ENCODE assay signal across 26 cellular contexts in the genomic region with DNA sequence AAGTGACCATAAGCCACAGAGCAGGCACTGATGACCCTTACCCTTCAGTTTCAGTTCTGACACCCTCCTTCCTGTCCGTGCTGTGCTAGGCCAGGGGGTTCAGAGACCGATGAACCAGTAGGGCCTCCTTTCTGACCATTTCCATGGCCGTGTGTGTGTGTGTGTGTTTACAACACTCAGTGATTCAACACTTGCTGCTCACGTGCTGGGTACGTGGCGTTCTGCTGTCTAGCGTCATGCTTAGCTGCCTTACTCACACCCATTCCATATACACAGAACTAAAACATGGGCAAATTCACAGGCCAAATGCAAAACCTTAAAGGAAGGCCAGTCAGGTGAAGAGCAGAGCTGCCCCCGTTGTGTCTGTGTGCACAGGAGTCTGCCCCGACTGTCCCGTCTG.
"Had no signal": no experiment of that assay in that cellular context is flagged by ENCODE, and none has a peak within 500 bp of the region (broad histone marks: within the 10 kb centered on the region; RNA-seq: fewer than 3 reads in every experiment).

No MANE protein-coding gene starts in this region.

- H3K4me3 Mint-ChIP-seq: activated B cell treated with CpG ODN at 0.5 μM for 24 hours; activated CD4-positive, alpha-beta T cell treated with anti-CD3 and anti-CD28 coated beads, Interleukin-2, amount 10 ng/mL, durations not matched to agents 24 days and 14 days; activated CD8-positive, alpha-beta memory T cell treated with anti-CD3 and anti-CD28 coated beads, Interleukin-2, amount 10 ng/mL, durations not matched to agents 7 days and 5 days; activated naive CD4-positive, alpha-beta T cell treated with anti-CD3 and anti-CD28 coated beads, Interleukin-2, amount 50 U/mL, for 24 hours; activated T-cell treated with anti-CD3 and anti-CD28 coated beads, Interleukin-2, amount 50 U/mL, for 24 hours; activated T-helper 1 cell treated with anti-CD3 and anti-CD28 coated beads, Interleukin-12 subunit alpha, Interleukin-12 subunit beta, Interleukin-2, Interleukin-4 antibody, amounts not matched to agents 30 ng/mL and 10 ng/mL and 1 ng/mL, durations not matched to agents 14 hours and 24 hours and 36 hours; T-helper 1 cell treated with Interleukin-12 subunit alpha and Interleukin-12 subunit beta and Interleukin-4 antibody, amounts not matched to agents 30 μg/mL and 1 μg/mL, for 36 hours had no signal

- H3K36me3 Mint-ChIP-seq: activated naive CD4-positive, alpha-beta T cell treated with anti-CD3 and anti-CD28 coated beads, Interleukin-2, amount 50 U/mL, for 24 hours had no signal

- H3K27ac Mint-ChIP-seq: activated B cell treated with CpG ODN at 0.5 μM for 24 hours; activated CD4-positive, alpha-beta T cell treated with anti-CD3 and anti-CD28 coated beads, Interleukin-2, amount 10 ng/mL, durations not matched to agents 24 days and 14 days; activated CD8-positive, alpha-beta memory T cell treated with anti-CD3 and anti-CD28 coated beads, Interleukin-2, amount 10 ng/mL, durations not matched to agents 7 days and 5 days; activated naive CD4-positive, alpha-beta T cell treated with anti-CD3 and anti-CD28 coated beads, Interleukin-2, amount 50 U/mL, for 24 hours; activated T-cell treated with anti-CD3 and anti-CD28 coated beads, Interleukin-2, amount 50 U/mL, for 24 hours; activated T-helper 1 cell treated with anti-CD3 and anti-CD28 coated beads, Interleukin-12 subunit alpha, Interleukin-12 subunit beta, Interleukin-2, Interleukin-4 antibody, amounts not matched to agents 30 ng/mL and 10 ng/mL and 1 ng/mL, durations not matched to agents 14 hours and 24 hours and 36 hours; T-helper 1 cell treated with Interleukin-12 subunit alpha and Interleukin-12 subunit beta and Interleukin-4 antibody, amounts not matched to agents 30 μg/mL and 1 μg/mL, for 36 hours had no signal

- H3K27me3 Mint-ChIP-seq: activated B cell treated with CpG ODN at 0.5 μM for 24 hours; activated naive CD4-positive, alpha-beta T cell treated with anti-CD3 and anti-CD28 coated beads, Interleukin-2, amount 50 U/mL, for 24 hours had no signal

- DNase-seq: activated B cell treated with CpG ODN at 0.5 μM for 24 hours; activated CD4-positive, alpha-beta T cell treated with anti-CD3 and anti-CD28 coated beads for 1 hour; activated CD4-positive, alpha-beta T cell treated with anti-CD3 and anti-CD28 coated beads, Interleukin-2, amount 10 ng/mL, durations not matched to agents 24 days and 14 days; activated CD4-positive, alpha-beta T cell treated with anti-CD3 and anti-CD28 coated beads, Interleukin-2, amount 50 U/mL, for 48 hours; activated CD8-positive, alpha-beta memory T cell treated with anti-CD3 and anti-CD28 coated beads, Interleukin-2, amount 10 ng/mL, durations not matched to agents 7 days and 5 days; activated effector memory CD4-positive, alpha-beta T cell treated with Interleukin-2 at 50 U/mL for 16 hours; activated naive CD4-positive, alpha-beta T cell; activated T-cell treated with anti-CD3 and anti-CD28 coated beads, Interleukin-2, amount 50 U/mL, for 24 hours; amniotic stem cell; body of pancreas; central memory CD4-positive, alpha-beta T cell; Karpas-422; NCI-H1092; NCI-H1417; NCI-H1694; NCI-H2029 treated with DMSO at 0.1 percent for 48 hours; NCI-H345; NCI-H510A; NCI-H526 treated with DMSO at 0.1 percent for 48 hours; NK-92 treated with Interleukin-12 subunit alpha and Interleukin-12 subunit beta, amount 100 ng/mL, for 24 hours; Peyer's patch; SHP77 treated with DMSO at 0.1 percent for 48 hours had no signal

- FAIRE-seq: bronchial epithelial cell had no signal

- H3K4me1 Mint-ChIP-seq: activated B cell treated with CpG ODN at 0.5 μM for 24 hours; activated CD4-positive, alpha-beta T cell treated with anti-CD3 and anti-CD28 coated beads, Interleukin-2, amount 10 ng/mL, durations not matched to agents 24 days and 14 days; activated naive CD4-positive, alpha-beta T cell treated with anti-CD3 and anti-CD28 coated beads, Interleukin-2, amount 50 U/mL, for 24 hours had no signal

- H3K9me3 Mint-ChIP-seq: activated CD4-positive, alpha-beta T cell treated with anti-CD3 and anti-CD28 coated beads, Interleukin-2, amount 10 ng/mL, durations not matched to agents 24 days and 14 days; activated naive CD4-positive, alpha-beta T cell treated with anti-CD3 and anti-CD28 coated beads, Interleukin-2, amount 50 U/mL, for 24 hours; T-helper 1 cell treated with Interleukin-12 subunit alpha and Interleukin-12 subunit beta and Interleukin-4 antibody, amounts not matched to agents 30 μg/mL and 1 μg/mL, for 36 hours had no signal
